9 cellular contexts compared by ENCODE assay signal in genomic region chr3:123449092-123449985, GRCh38. TPM values are rescaled to one million over a fixed set of nuclear protein-coding genes. Genes with fewer than 3 reads are reported as not detected.
DNase-seq lines count a peak whose midpoint lies in the region; ATAC-seq and TF ChIP-seq lines count a peak whose summit lies in the region.
"Had no signal": no experiment of that assay in that cellular context is flagged by ENCODE, and none has a peak within 500 bp of the region (broad histone marks: within the 10 kb centered on the region; RNA-seq: fewer than 3 reads in every experiment).

No MANE protein-coding gene starts in this region.

- ATAC-seq in upper lobe of right lung (peak; percentile 45), HG02981 (IDR thresholded peaks at IDR 0.05; ENCODE audit: unreplicated experiment) (no peak), HG03280 (IDR thresholded peaks at IDR 0.05; ENCODE audit: unreplicated experiment) (no peak)

- H3K4me1 ChIP-seq in OCI-LY1 (ENCODE audit: insufficient read depth, low read length, severe bottlenecking) (peaks cover 5% of the 10 kb centered on the region), mucosa of stomach (ENCODE audit: control insufficient read depth, insufficient read depth, low read length) (no peaks in the 10 kb centered on the region), upper lobe of right lung (peaks cover 8% of the 10 kb centered on the region)

- no peak overlapping the region for H2AFZ ChIP-seq in OCI-LY1 (ENCODE audit: low read length)

- TF ChIP-seq CTCF in OCI-LY1 (IDR thresholded peaks at IDR 0.05; ENCODE audit: low read length) (no peak), epithelial cell of proximal tubule (conservative IDR thresholded peaks at IDR 0.05; ENCODE audit: low read depth, low read length) (no peak), upper lobe of right lung (IDR thresholded peaks at IDR 0.05) (no peak)

- no peaks in the 10 kb centered on the region for H3K9me2 ChIP-seq in OCI-LY1 (ENCODE audit: low read depth, low read length)

- intact Hi-C loops in upper lobe of right lung (cut with DNase I) = no loop called here

- H3K4me2 ChIP-seq in OCI-LY1 (ENCODE audit: low read length) = peak overlapping the region; percentile 50

- H3K79me2 ChIP-seq in OCI-LY1 (ENCODE audit: insufficient read depth, low read length) = no peaks in the 10 kb centered on the region

- H3K36me3 ChIP-seq in OCI-LY1 (ENCODE audit: insufficient read depth, low read length) (no peaks in the 10 kb centered on the region), mucosa of stomach (ENCODE audit: control insufficient read depth, insufficient read depth, low read length) (no peaks in the 10 kb centered on the region), upper lobe of right lung (no peaks in the 10 kb centered on the region)

- DNase-seq in DMS 273 (lab: John Stamatoyannopoulos, UW; ENCODE audit: unreplicated experiment) = peak; percentile 90
- no peak for DNase-seq in DMS 273 treated with DMSO at 0.1 percent for 48 hours (lab: John Stamatoyannopoulos, UW)
- DNase-seq in epithelial cell of proximal tubule (ENCODE audit: low read depth) = no peak
- no peak for DNase-seq in upper lobe of right lung

- H3F3A ChIP-seq in OCI-LY1 (ENCODE audit: insufficient read depth, low read length) = no peaks in the 10 kb centered on the region

- no peak overlapping the region for H3K9ac ChIP-seq in OCI-LY1 (ENCODE audit: low read length)
- H3K9ac ChIP-seq in mucosa of stomach (ENCODE audit: low read length) = peak overlapping the region; percentile 25

- H3K27ac ChIP-seq in OCI-LY1 (ENCODE audit: low read depth, low read length, poor library complexity, severe bottlenecking) (no peak overlapping the region), upper lobe of right lung (no peak overlapping the region)
- H3K27ac ChIP-seq: 22Rv1 had no signal

- no peaks in the 10 kb centered on the region for H3K9me3 ChIP-seq in OCI-LY1 (ENCODE audit: low read length)
- H3K9me3 ChIP-seq in mucosa of stomach (ENCODE audit: control insufficient read depth, low read length) = no peaks in the 10 kb centered on the region
- H3K9me3 ChIP-seq in upper lobe of right lung = no peaks in the 10 kb centered on the region

- H3K27me3 ChIP-seq in OCI-LY1 (ENCODE audit: insufficient read depth, low read length) (no peaks in the 10 kb centered on the region), mucosa of stomach (ENCODE audit: control insufficient read depth, insufficient read depth, low read length) (peaks cover 50% of the 10 kb centered on the region), upper lobe of right lung (peaks cover 32% of the 10 kb centered on the region)

- peak overlapping the region; percentile 39 for H3K4me3 ChIP-seq in OCI-LY1 (ENCODE audit: low read depth, low read length, poor library complexity, severe bottlenecking)
- H3K4me3 ChIP-seq in epithelial cell of proximal tubule (ENCODE audit: low read depth, low read length) = peak overlapping the region; percentile 55
- H3K4me3 ChIP-seq in mucosa of stomach (ENCODE audit: low read length) = peak overlapping the region; percentile 8
- H3K4me3 ChIP-seq in upper lobe of right lung = peak overlapping the region; percentile 53

- H4K20me1 ChIP-seq in OCI-LY1 (ENCODE audit: insufficient read depth, low read length) = no peaks in the 10 kb centered on the region

RNA-seq across cellular contexts. Expression of gene ADCY5, which starts 0.4 kb away (rescaled TPM):
- total RNA-seq in epithelial cell of proximal tubule = 0.07 and 2.7 TPM in 2 replicates
- total RNA-seq in upper lobe of right lung = 4.0 TPM
